Comparison of ENCODE assay signal across 14 cellular contexts in genomic region chr6:11772109-11772830, GRCh38. TPM values are rescaled to one million over a fixed set of nuclear protein-coding genes. Genes with fewer than 3 reads are reported as not detected.
DNase-seq lines count a peak whose midpoint lies in the region; ATAC-seq lines count a peak whose summit lies in the region.
"Had no signal": no experiment of that assay in that cellular context is flagged by ENCODE, and none has a peak within 500 bp of the region (broad histone marks: within the 10 kb centered on the region; RNA-seq: fewer than 3 reads in every experiment).

No MANE protein-coding gene starts in this region.

- intact Hi-C loops in sciatic nerve (cut with DNase I) = no loop called here

- no peak overlapping the region for H3K4me3 ChIP-seq in SJSA1
- H3K4me3 ChIP-seq: upper lobe of right lung had no signal

- no peaks in the 10 kb centered on the region for H3K36me3 Mint-ChIP-seq in activated T-cell treated with anti-CD3 and anti-CD28 coated beads, Interleukin-2, amount 50 U/mL, for 4 hours (ENCODE audit: insufficient read depth)
- H3K36me3 Mint-ChIP-seq in activated T-cell treated with anti-CD3 and anti-CD28 coated beads, Interleukin-2, amount 50 U/mL, for 24 hours (ENCODE audit: low read depth) = no peaks in the 10 kb centered on the region

- no peaks in the 10 kb centered on the region for H3K9me3 Mint-ChIP-seq in activated T-cell treated with anti-CD3 and anti-CD28 coated beads, Interleukin-2, amount 50 U/mL, for 4 hours
- no peaks in the 10 kb centered on the region for H3K9me3 Mint-ChIP-seq in activated T-cell treated with anti-CD3 and anti-CD28 coated beads, Interleukin-2, amount 50 U/mL, for 24 hours

- H3K27me3 Mint-ChIP-seq in activated T-cell treated with anti-CD3 and anti-CD28 coated beads, Interleukin-2, amount 50 U/mL, for 4 hours (ENCODE audit: low read depth) = no peaks in the 10 kb centered on the region
- no peaks in the 10 kb centered on the region for H3K27me3 Mint-ChIP-seq in activated T-cell treated with anti-CD3 and anti-CD28 coated beads, Interleukin-2, amount 50 U/mL, for 24 hours

- no peaks in the 10 kb centered on the region for H3K27me3 ChIP-seq in SJSA1 (replicated peaks)
- H3K27me3 ChIP-seq: upper lobe of right lung had no signal

- peak overlapping the region; percentile 88 for H3K27ac ChIP-seq in SJSA1
- H3K27ac ChIP-seq: C4-2B, parathyroid adenoma, WERI-Rb-1 had no signal

- no peaks in the 10 kb centered on the region for H3K9me3 ChIP-seq in SJSA1 (replicated peaks)
- H3K9me3 ChIP-seq: upper lobe of right lung had no signal

- H3K4me3 Mint-ChIP-seq in activated T-cell treated with anti-CD3 and anti-CD28 coated beads, Interleukin-2, amount 50 U/mL, for 4 hours = no peak overlapping the region
- no peak overlapping the region for H3K4me3 Mint-ChIP-seq in activated T-cell treated with anti-CD3 and anti-CD28 coated beads, Interleukin-2, amount 50 U/mL, for 24 hours

- ATAC-seq in activated T-cell treated with anti-CD3 and anti-CD28 coated beads, Interleukin-2, amount 50 U/mL, for 4 hours = peak; percentile 43 to 50
- ATAC-seq in GM19463 (IDR thresholded peaks at IDR 0.05; ENCODE audit: unreplicated experiment) (no peak), sciatic nerve (no peak)
- ATAC-seq: upper lobe of right lung had no signal

- H3K4me1 ChIP-seq in SJSA1 (replicated peaks) = peaks cover 53% of the 10 kb centered on the region
- H3K4me1 ChIP-seq: parathyroid adenoma had no signal

- DNase-seq in activated T-cell treated with anti-CD3 and anti-CD28 coated beads, Interleukin-2, amount 50 U/mL, for 4 hours = no peak
- no peak for DNase-seq in activated T-cell treated with anti-CD3 and anti-CD28 coated beads, Interleukin-2, amount 50 U/mL, for 24 hours
- DNase-seq in SJSA1 (ENCODE audit: low read depth in 1 of 2, low spot score in 2 of 2) (peak; percentile 81), fibroblast of the conjunctiva (ENCODE audit: low read depth) (peak; percentile 75), stromal cell of bone marrow (ENCODE audit: low read depth) (peak; percentile 96), sciatic nerve (ENCODE audit: low spot score) (no peak), HUDEP-2 (lab: John Stamatoyannopoulos, UW; ENCODE audit: unreplicated experiment in 76 of 76) (no peak)
- DNase-seq: effector CD4-positive, alpha-beta T cell; NCI-H1436 treated with DMSO at 0.1 percent for 48 hours; upper lobe of right lung; WERI-Rb-1 had no signal

- H3K4me1 Mint-ChIP-seq in activated T-cell treated with anti-CD3 and anti-CD28 coated beads, Interleukin-2, amount 50 U/mL, for 4 hours (ENCODE audit: low read depth) = peaks cover 9% of the 10 kb centered on the region
- H3K4me1 Mint-ChIP-seq in activated T-cell treated with anti-CD3 and anti-CD28 coated beads, Interleukin-2, amount 50 U/mL, for 24 hours (ENCODE audit: low read depth) = peaks cover 23% of the 10 kb centered on the region

- no peak overlapping the region for H3K27ac Mint-ChIP-seq in activated T-cell treated with anti-CD3 and anti-CD28 coated beads, Interleukin-2, amount 50 U/mL, for 24 hours

- no peaks in the 10 kb centered on the region for H3K36me3 ChIP-seq in SJSA1
- H3K36me3 ChIP-seq: upper lobe of right lung, WERI-Rb-1 had no signal

RNA-seq across cellular contexts. Expression of gene ADTRP, which starts 6.3 kb away (rescaled TPM):
- total RNA-seq in activated T-cell treated with anti-CD3 and anti-CD28 coated beads, Interleukin-2, amount 50 U/mL, for 4 hours = 10 to 100 TPM; 11.6 to 16.6 (median 15.6) TPM
- total RNA-seq in SJSA1 (2014; rRNA removed; shearing (Covaris generic)) = 0.58 TPM in 1 of 2 replicates, not detected in the other
- total RNA-seq in sciatic nerve = 0.76 TPM

Comparison
In these comparisons a context has a peak if more than half of its experiments do, and no peak if none do; other contexts are left out.
1. ATAC-seq: peak in activated T-cell treated with anti-CD3 and anti-CD28 coated beads, Interleukin-2, amount 50 U/mL, for 4 hours (2 of 2); none in GM19463 (single experiment) and sciatic nerve (single experiment).
2. DNase-seq: peak in SJSA1 (2 of 2), fibroblast of the conjunctiva (single experiment) and stromal cell of bone marrow (single experiment); none in activated T-cell treated with anti-CD3 and anti-CD28 coated beads, Interleukin-2, amount 50 U/mL, for 4 hours (single experiment), activated T-cell treated with anti-CD3 and anti-CD28 coated beads, Interleukin-2, amount 50 U/mL, for 24 hours (single experiment), sciatic nerve (single experiment) and HUDEP-2 (0 of 76).